Comparison of ENCODE assay signal across 16 cellular contexts in the genomic region with DNA sequence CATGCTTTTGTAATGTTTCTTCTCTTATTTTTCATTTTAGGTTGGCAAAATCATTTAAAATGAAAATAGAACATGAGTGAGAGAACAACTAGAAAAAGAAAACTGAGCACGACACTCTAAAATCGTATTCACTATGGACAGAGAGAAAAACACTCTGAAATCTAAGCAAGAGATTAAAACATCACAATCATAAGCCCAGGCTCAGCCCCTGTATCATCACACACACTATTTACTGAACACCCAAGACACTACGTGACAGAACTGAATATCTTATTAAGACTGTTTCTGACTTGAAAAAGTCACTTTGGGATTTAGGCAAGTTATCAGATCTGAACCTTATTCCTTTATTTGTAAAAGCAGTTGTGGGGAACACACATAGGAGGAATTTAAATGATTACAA.
A peak's percentile ranks its signal among the peaks of the same experiment; 100 is the strongest.
DNase-seq lines count a peak whose midpoint lies in the region; ATAC-seq and TF ChIP-seq lines count a peak whose summit lies in the region.
"Had no signal": no experiment of that assay in that cellular context is flagged by ENCODE, and none has a peak within 500 bp of the region (broad histone marks: within the 10 kb centered on the region; RNA-seq: fewer than 3 reads in every experiment).

No MANE protein-coding gene starts in this region.

- TF ChIP-seq POLR2A in heart left ventricle (IDR thresholded peaks at IDR 0.05) (no peak), esophagus muscularis mucosa (IDR thresholded peaks at IDR 0.05; ENCODE audit: low read depth) (no peak), tibial nerve (IDR thresholded peaks at IDR 0.05) (no peak)

- peaks cover 0 to 39% (median 19%) of the 10 kb centered on the region in 12 donors for H3K4me1 ChIP-seq in heart left ventricle
- H3K4me1 ChIP-seq in right cardiac atrium (ENCODE audit: control insufficient read depth, insufficient read depth, low read length), result no peaks in the 10 kb centered on the region
- peaks cover 8 to 70% (median 48%) of the 10 kb centered on the region in 4 donors for H3K4me1 ChIP-seq in esophagus muscularis mucosa
- H3K4me1 ChIP-seq in tibial nerve, result peaks cover 0 to 47% (median 9%) of the 10 kb centered on the region in 4 donors

- whole genome bisulfite sequencing in heart left ventricle, 4 donors, result 65 to 79% (median 68%) methylated on average over 3 of the region's 3 CpGs
- 58% methylated on average over 3 of the region's 3 CpGs for WGBS in right cardiac atrium
- WGBS in esophagus muscularis mucosa, result 46% methylated on average over 3 of the region's 3 CpGs
- WGBS in tibial nerve, 2 donors, result 53 to 67% methylated on average over 3 of the region's 3 CpGs

- H3K9me2 ChIP-seq in neural cell (ENCODE audit: insufficient read depth, low read length), result no peaks in the 10 kb centered on the region

- ATAC-seq in heart left ventricle (no peak), right cardiac atrium (no peak), GM21619 (IDR thresholded peaks at IDR 0.05; ENCODE audit: unreplicated experiment) (no peak), HG03039 (IDR thresholded peaks at IDR 0.05; ENCODE audit: unreplicated experiment) (no peak)
- ATAC-seq: activated T-cell treated with anti-CD3 and anti-CD28 coated beads, Interleukin-2, amount 50 U/mL, for 72 hours; foreskin keratinocyte; naive thymus-derived CD4-positive, alpha-beta T cell had no signal

- intact Hi-C loops in heart left ventricle (cut with DNase I) (no loop called here), right cardiac atrium (cut with DNase I) (no loop called here), esophagus muscularis mucosa (cut with DNase I) (no loop called here)

- H4K20me1 ChIP-seq in neural cell (ENCODE audit: insufficient read depth), result no peaks in the 10 kb centered on the region

- TF ChIP-seq EP300 in esophagus muscularis mucosa (IDR thresholded peaks at IDR 0.05), result no peak
- no peak for TF ChIP-seq EP300 in neural cell (conservative IDR thresholded peaks at IDR 0.05; ENCODE audit: poor library complexity, severe bottlenecking)
- no peak for TF ChIP-seq EP300 in tibial nerve (IDR thresholded peaks at IDR 0.05)

- H2AFZ ChIP-seq in neural cell (ENCODE audit: low read depth, low read length), result no peak overlapping the region

- peak overlapping the region; percentile 55 for H3K9ac ChIP-seq in neural cell (ENCODE audit: low read length)

- H3K27me3 ChIP-seq in heart left ventricle (no peaks in the 10 kb centered on the region), right cardiac atrium (ENCODE audit: control insufficient read depth, insufficient read depth) (no peaks in the 10 kb centered on the region), esophagus muscularis mucosa (no peaks in the 10 kb centered on the region), neural cell (ENCODE audit: insufficient read depth, low read depth, low read length) (no peaks in the 10 kb centered on the region), tibial nerve (no peaks in the 10 kb centered on the region)
- H3K27me3 ChIP-seq: foreskin keratinocyte had no signal

- H3K36me3 ChIP-seq in heart left ventricle, result no peaks in the 10 kb centered on the region
- no peaks in the 10 kb centered on the region for H3K36me3 ChIP-seq in esophagus muscularis mucosa
- H3K36me3 ChIP-seq in neural cell (ENCODE audit: insufficient read depth, low read length), result no peaks in the 10 kb centered on the region
- no peaks in the 10 kb centered on the region for H3K36me3 ChIP-seq in tibial nerve

- H3F3A ChIP-seq in neural cell (ENCODE audit: insufficient read depth, low read length, poor library complexity, severe bottlenecking), result no peaks in the 10 kb centered on the region

- H3K4me3 ChIP-seq in heart left ventricle, result peak overlapping the region in 5 of 12 donors; percentile 41 to 53 (median 45)
- H3K4me3 ChIP-seq in right cardiac atrium (ENCODE audit: low read length), result no peak overlapping the region
- peak overlapping the region in 1 of 4 donors; percentile 52 for H3K4me3 ChIP-seq in esophagus muscularis mucosa
- H3K4me3 ChIP-seq in neural cell (ENCODE audit: low read length), result peak overlapping the region; percentile 66
- H3K4me3 ChIP-seq in tibial nerve, result no peak overlapping the region

- TF ChIP-seq CTCF in heart left ventricle (IDR thresholded peaks at IDR 0.05) (no peak), esophagus muscularis mucosa (IDR thresholded peaks at IDR 0.05) (no peak), neural cell (IDR thresholded peaks at IDR 0.05; ENCODE audit: poor library complexity, severe bottlenecking) (no peak), tibial nerve (IDR thresholded peaks at IDR 0.05) (no peak)

- H3K79me2 ChIP-seq in neural cell (replicated peaks; ENCODE audit: insufficient read depth, low read length), result peaks cover 40% of the 10 kb centered on the region

- peak overlapping the region in 9 of 12 donors; percentile 58 to 86 (median 77) for H3K27ac ChIP-seq in heart left ventricle
- H3K27ac ChIP-seq in right cardiac atrium (ENCODE audit: low read length), result no peak overlapping the region
- H3K27ac ChIP-seq in esophagus muscularis mucosa (replicated peaks in 1 of 4), result peak overlapping the region; percentile 60 to 80 (median 69)
- peak overlapping the region; percentile 82 for H3K27ac ChIP-seq in neural cell (ENCODE audit: low read length)
- H3K27ac ChIP-seq in tibial nerve, result peak overlapping the region in 3 of 4 donors; percentile 10 to 63 (median 20)
- H3K27ac ChIP-seq: foreskin keratinocyte had no signal

- H3K9me3 ChIP-seq in heart left ventricle (no peaks in the 10 kb centered on the region), right cardiac atrium (ENCODE audit: control insufficient read depth, low read length) (no peaks in the 10 kb centered on the region), esophagus muscularis mucosa (no peaks in the 10 kb centered on the region), neural cell (ENCODE audit: low read length) (no peaks in the 10 kb centered on the region), tibial nerve (no peaks in the 10 kb centered on the region)

- DNase-seq in heart left ventricle, result no peak
- no peak for DNase-seq in right cardiac atrium
- DNase-seq in esophagus muscularis mucosa (ENCODE audit: extremely low spot score), result no peak
- no peak for DNase-seq in tibial nerve (ENCODE audit: low spot score in 2 of 2)
- DNase-seq in GM19238 (ENCODE audit: insufficient read length, low spot score), result no peak
- DNase-seq: activated CD4-positive, alpha-beta T cell treated with anti-CD3 and anti-CD28 coated beads, Interleukin-2, amount 10 ng/mL, durations not matched to agents 7 days and 5 days; activated T-cell treated with anti-CD3 and anti-CD28 coated beads, Interleukin-2, amount 50 U/mL, for 72 hours; foreskin keratinocyte; naive thymus-derived CD4-positive, alpha-beta T cell; NCI-H1105 treated with DMSO at 0.1 percent for 48 hours; NCI-H446 treated with DMSO at 0.1 percent for 48 hours; T-helper 1 cell; trophoblast cell had no signal

- peak overlapping the region; percentile 69 for H3K4me2 ChIP-seq in neural cell (ENCODE audit: low read length)

- no peak for TF ChIP-seq RAD21 in neural cell (conservative IDR thresholded peaks at IDR 0.05)

TF ChIP-seq in neural cell, 6 proteins besides CTCF, POLR2A, EP300 and RAD21:
- TF ChIP-seq MXI1 (conservative IDR thresholded peaks at IDR 0.05; ENCODE audit: poor library complexity, severe bottlenecking) (no peak), TAF1 (IDR thresholded peaks at IDR 0.05; ENCODE audit: low read depth) (no peak), EZH2 (IDR thresholded peaks at IDR 0.05; ENCODE audit: borderline replicate concordance, insufficient read depth, low read length, poor library complexity, severe bottlenecking) (no peak), SMC3 (conservative IDR thresholded peaks at IDR 0.05; ENCODE audit: poor library complexity) (no peak), POLR2AphosphoS5 (IDR thresholded peaks at IDR 0.05) (no peak)
- TF ChIP-seq, protein P1, sequence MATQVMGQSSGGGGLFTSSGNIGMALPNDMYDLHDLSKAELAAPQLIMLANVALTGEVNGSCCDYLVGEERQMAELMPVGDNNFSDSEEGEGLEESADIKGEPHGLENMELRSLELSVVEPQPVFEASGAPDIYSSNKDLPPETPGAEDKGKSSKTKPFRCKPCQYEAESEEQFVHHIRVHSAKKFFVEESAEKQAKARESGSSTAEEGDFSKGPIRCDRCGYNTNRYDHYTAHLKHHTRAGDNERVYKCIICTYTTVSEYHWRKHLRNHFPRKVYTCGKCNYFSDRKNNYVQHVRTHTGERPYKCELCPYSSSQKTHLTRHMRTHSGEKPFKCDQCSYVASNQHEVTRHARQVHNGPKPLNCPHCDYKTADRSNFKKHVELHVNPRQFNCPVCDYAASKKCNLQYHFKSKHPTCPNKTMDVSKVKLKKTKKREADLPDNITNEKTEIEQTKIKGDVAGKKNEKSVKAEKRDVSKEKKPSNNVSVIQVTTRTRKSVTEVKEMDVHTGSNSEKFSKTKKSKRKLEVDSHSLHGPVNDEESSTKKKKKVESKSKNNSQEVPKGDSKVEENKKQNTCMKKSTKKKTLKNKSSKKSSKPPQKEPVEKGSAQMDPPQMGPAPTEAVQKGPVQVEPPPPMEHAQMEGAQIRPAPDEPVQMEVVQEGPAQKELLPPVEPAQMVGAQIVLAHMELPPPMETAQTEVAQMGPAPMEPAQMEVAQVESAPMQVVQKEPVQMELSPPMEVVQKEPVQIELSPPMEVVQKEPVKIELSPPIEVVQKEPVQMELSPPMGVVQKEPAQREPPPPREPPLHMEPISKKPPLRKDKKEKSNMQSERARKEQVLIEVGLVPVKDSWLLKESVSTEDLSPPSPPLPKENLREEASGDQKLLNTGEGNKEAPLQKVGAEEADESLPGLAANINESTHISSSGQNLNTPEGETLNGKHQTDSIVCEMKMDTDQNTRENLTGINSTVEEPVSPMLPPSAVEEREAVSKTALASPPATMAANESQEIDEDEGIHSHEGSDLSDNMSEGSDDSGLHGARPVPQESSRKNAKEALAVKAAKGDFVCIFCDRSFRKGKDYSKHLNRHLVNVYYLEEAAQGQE (IDR thresholded peaks at IDR 0.05; ENCODE audit: borderline replicate concordance), result no peak
TF ChIP-seq in neural cell: peak in this region for 0.
